In the genomic region with DNA sequence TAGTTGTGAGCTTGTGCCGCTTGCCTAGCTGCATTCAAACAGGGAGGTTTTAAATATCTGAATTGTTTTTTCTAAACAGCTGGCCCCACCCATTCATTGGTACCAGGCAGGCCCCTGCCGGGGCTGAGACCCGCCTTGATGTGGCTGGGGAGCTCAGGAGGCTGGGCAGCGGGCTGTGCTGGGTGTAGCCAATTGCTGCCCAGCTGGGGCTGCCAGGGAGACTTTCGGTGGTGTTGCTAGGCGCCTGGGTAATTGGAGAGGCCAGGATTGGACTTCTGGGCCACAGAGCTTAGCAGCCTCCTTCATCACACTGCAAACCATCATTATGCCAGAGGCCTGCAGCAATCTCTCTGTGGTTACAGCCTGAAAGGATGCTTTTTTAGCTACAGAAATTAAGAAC, we compare ENCODE assay signal across 16 cellular contexts. TPM values are rescaled to one million over a fixed set of nuclear protein-coding genes. Genes with fewer than 3 reads are reported as not detected.
DNase-seq lines count a peak whose midpoint lies in the region; ATAC-seq and TF ChIP-seq lines count a peak whose summit lies in the region.
"Had no signal": no experiment of that assay in that cellular context is flagged by ENCODE, and none has a peak within 500 bp of the region (broad histone marks: within the 10 kb centered on the region; RNA-seq: fewer than 3 reads in every experiment).

No MANE protein-coding gene starts in this region.

- no peak overlapping the region for H3K4me2 ChIP-seq in mammary epithelial cell (ENCODE audit: insufficient read depth, low read depth, low read length)

- no peak overlapping the region for H2AFZ ChIP-seq in mammary epithelial cell (ENCODE audit: low read depth, low read length)

- BruUV-seq in mammary epithelial cell (replicated peaks; lab: Mats Ljungman, UMichigan), result no TSS peak

- H3K9ac ChIP-seq in mammary epithelial cell (ENCODE audit: insufficient read depth, low read length), result no peak overlapping the region

- TF ChIP-seq CTCF in GM12865 (IDR thresholded peaks at IDR 0.05; ENCODE audit: insufficient read depth, low read depth, low read length, missing control alignments) (no peak), mammary epithelial cell (conservative IDR thresholded peaks at IDR 0.05 in 1 of 2, IDR thresholded peaks at IDR 0.05 in 1 of 2; ENCODE audit: extremely low read depth in 1 of 2, insufficient read depth in 1 of 2, low read depth in 1 of 2, low read length in 2 of 2) (no peak)

- in situ Hi-C loops in mammary epithelial cell (cut with MboI; ENCODE audit: low sequenced_read_pairs in 2 of 2), result no loop called here

- H3K36me3 ChIP-seq in mammary epithelial cell (ENCODE audit: insufficient read depth, low read length), result no peaks in the 10 kb centered on the region
- H3K36me3 ChIP-seq: neutrophil, stomach had no signal

- H3K9me3 ChIP-seq in mammary epithelial cell (replicated peaks; ENCODE audit: insufficient read depth, low read length), result no peaks in the 10 kb centered on the region
- H3K9me3 ChIP-seq: neutrophil, stomach had no signal

- H3K79me2 ChIP-seq in mammary epithelial cell (ENCODE audit: insufficient read depth, low read length), result no peaks in the 10 kb centered on the region

- no peak for ATAC-seq in HG03175 (IDR thresholded peaks at IDR 0.05; ENCODE audit: unreplicated experiment)

- CTCF ChIA-PET in mammary epithelial cell (lab: Charles Lee; ENCODE audit: low non-redundant PET), result no interaction called here

- H3K4me1 ChIP-seq in mammary epithelial cell (ENCODE audit: insufficient read depth, low read length), result no peaks in the 10 kb centered on the region
- H3K4me1 ChIP-seq: stomach had no signal

- DNase-seq in GM12865 (ENCODE audit: low read depth) (peak; percentile 11), NCI-H2196 (lab: John Stamatoyannopoulos, UW; ENCODE audit: unreplicated experiment) (peak; percentile 40), cerebellum (ENCODE audit: low spot score) (peak; percentile 10), occipital lobe (lab: John Stamatoyannopoulos, UW) (peak; percentile 80), mammary epithelial cell (no peak), NCI-H774 (lab: John Stamatoyannopoulos, UW) (no peak)
- no peak for DNase-seq in central memory CD4-positive, alpha-beta T cell
- DNase-seq: aorta; NCI-H524 treated with DMSO at 0.1 percent for 48 hours; stimulated activated CD4-positive, alpha-beta T cell treated with anti-CD3 and anti-CD28 coated beads, Interleukin-4, amount 100 ng/mL, for 1 hour; stomach had no signal

- 100% methylated on average over 4 of the region's 6 CpGs for WGBS in mammary epithelial cell (ENCODE audit: low coverage, missing lambda C conversion rate)

- no peaks in the 10 kb centered on the region for H3K27me3 ChIP-seq in mammary epithelial cell (ENCODE audit: insufficient read depth, low read length)
- H3K27me3 ChIP-seq: stomach had no signal

- H3K27ac ChIP-seq in mammary epithelial cell (ENCODE audit: insufficient read depth, low read depth, low read length), result no peak overlapping the region
- H3K27ac ChIP-seq: epithelial cell of prostate, neutrophil, stomach had no signal

- no peak overlapping the region for H3K4me3 ChIP-seq in GM12865 (ENCODE audit: low read depth, low read length)
- no peak overlapping the region for H3K4me3 ChIP-seq in mammary epithelial cell (replicated peaks in 1 of 3; ENCODE audit: insufficient read depth in 1 of 3, low read depth in 2 of 3, low read length in 3 of 3)
- H3K4me3 ChIP-seq: stomach had no signal

- dilution Hi-C loops in mammary epithelial cell (cut with HindIII; ENCODE audit: low sequenced_read_pairs), result no loop called here

- intact Hi-C loops in mammary epithelial cell (cut with micrococcal nuclease), result no loop called here

- H4K20me1 ChIP-seq in mammary epithelial cell (ENCODE audit: insufficient read depth, low read length), result no peaks in the 10 kb centered on the region

RNA-seq across cellular contexts. Expression of gene RHBDL2, which starts 12.2 kb away (rescaled TPM):
- total RNA-seq in cerebellum (0.18 TPM), occipital lobe (not detected), mammary epithelial cell (1 to 10 TPM in 1 of 2 donors, under 1 TPM in 1; 0.67 to 7.5 TPM)
- polyA plus RNA-seq in mammary epithelial cell, result 3.2 TPM
- polyA minus RNA-seq in mammary epithelial cell, result not detected
- total RNA-seq: activated CD8-positive, alpha-beta memory T cell treated with anti-CD3 and anti-CD28 coated beads for 36 hours; T-helper 1 cell treated with Interleukin-12 subunit alpha and Interleukin-12 subunit beta and Interleukin-4 antibody, amounts not matched to agents 30 ng/mL and 1 ng/mL, for 36 hours had no signal
- polyA plus RNA-seq: aorta had no signal

RNA-seq across cellular contexts. Expression of gene GJA9, which starts 48.1 kb away (rescaled TPM):
- total RNA-seq in cerebellum (not detected), occipital lobe (not detected), mammary epithelial cell (under 1 TPM in 1 of 2 donors, not detected in 1; 0.21 TPM)
- 0.08 TPM for polyA plus RNA-seq in mammary epithelial cell
- not detected for polyA minus RNA-seq in mammary epithelial cell
- total RNA-seq: activated CD8-positive, alpha-beta memory T cell treated with anti-CD3 and anti-CD28 coated beads for 36 hours; aorta; T-helper 1 cell treated with Interleukin-12 subunit alpha and Interleukin-12 subunit beta and Interleukin-4 antibody, amounts not matched to agents 30 ng/mL and 1 ng/mL, for 36 hours had no signal
- polyA plus RNA-seq: aorta had no signal

RNA-seq across cellular contexts. Expression of gene MYCBP, which starts 56.3 kb away (rescaled TPM):
- 3.4 TPM for total RNA-seq in cerebellum
- 2.2 TPM for total RNA-seq in occipital lobe
- 10 to 100 TPM; 11.7 to 15.9 TPM for total RNA-seq in mammary epithelial cell
- polyA plus RNA-seq in mammary epithelial cell, result 20.3 TPM
- polyA minus RNA-seq in mammary epithelial cell, result 23.2 TPM

Comparison
In these comparisons a context has a peak if more than half of its experiments do, and no peak if none do; other contexts are left out.
1. DNase-seq: peak in GM12865 (single experiment), NCI-H2196 (single experiment), cerebellum (single experiment) and occipital lobe (single experiment); none in mammary epithelial cell (single experiment), NCI-H774 (single experiment) and central memory CD4-positive, alpha-beta T cell (single experiment).